19 cellular contexts compared by ENCODE assay signal in the genomic region with DNA sequence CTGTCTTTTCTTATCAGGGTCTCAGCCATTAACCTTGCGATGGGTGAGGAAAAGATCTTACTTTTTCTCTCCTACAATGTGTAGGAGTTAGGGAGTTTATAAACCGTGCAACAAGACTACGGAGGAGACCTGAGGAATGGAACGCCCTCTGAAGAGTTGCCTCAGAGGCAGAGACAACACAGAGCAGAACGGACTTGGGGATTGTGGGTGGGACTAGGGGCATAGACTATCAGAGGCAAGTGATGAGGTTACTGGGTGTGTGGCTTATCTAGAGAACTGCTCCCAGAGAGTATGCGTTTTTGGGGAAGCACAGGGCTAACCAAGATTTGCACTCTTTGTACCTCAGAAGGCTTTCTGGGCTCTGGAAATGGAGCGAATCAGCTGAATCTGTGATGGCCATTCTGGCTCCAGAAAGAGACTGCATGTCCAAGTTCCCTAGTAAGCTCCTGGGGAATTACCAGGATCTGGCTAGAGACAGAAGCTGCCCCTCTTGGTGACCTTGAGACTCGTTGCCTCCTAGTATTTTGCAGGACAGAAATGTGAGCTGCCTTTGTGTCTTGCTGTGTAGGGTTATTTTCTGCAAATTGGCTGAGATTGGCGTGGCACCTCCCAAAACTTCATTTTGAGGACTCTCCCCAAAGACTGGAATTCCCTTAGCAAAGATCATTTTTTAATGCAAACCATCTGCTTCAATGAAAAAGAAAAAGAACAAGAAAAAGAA.
DNase-seq lines count a peak whose midpoint lies in the region; ATAC-seq lines count a peak whose summit lies in the region.
"Had no signal": no experiment of that assay in that cellular context is flagged by ENCODE, and none has a peak within 500 bp of the region (broad histone marks: within the 10 kb centered on the region; RNA-seq: fewer than 3 reads in every experiment).

No MANE protein-coding gene starts in this region.

- H3K4ac ChIP-seq in neuronal stem cell (ENCODE audit: low read length), result no peak overlapping the region

- H3K4me1 ChIP-seq in neuronal stem cell (ENCODE audit: control insufficient read depth in 2 of 2, insufficient read depth in 1 of 2, low read depth in 1 of 2, low read length in 2 of 2), result peaks cover 5 to 7% of the 10 kb centered on the region in 2 donors
- no peaks in the 10 kb centered on the region for H3K4me1 ChIP-seq in effector memory CD4-positive, alpha-beta T cell (ENCODE audit: control insufficient read depth, insufficient read depth, low read length, poor library complexity, severe bottlenecking)

- H2BK15ac ChIP-seq in neuronal stem cell (ENCODE audit: low read length), result no peak overlapping the region

- no peaks in the 10 kb centered on the region for H3K36me3 ChIP-seq in neuronal stem cell (replicated peaks in 1 of 2; ENCODE audit: control insufficient read depth in 2 of 2, insufficient read depth in 2 of 2, low read length in 2 of 2)
- H3K36me3 ChIP-seq in effector memory CD4-positive, alpha-beta T cell (ENCODE audit: control insufficient read depth, insufficient read depth, low read length), result no peaks in the 10 kb centered on the region
- H3K36me3 ChIP-seq: MG63 had no signal

- H3K9ac ChIP-seq in neuronal stem cell (ENCODE audit: low read depth, low read length, poor library complexity), result no peak overlapping the region

- H3K18ac ChIP-seq in neuronal stem cell (ENCODE audit: low read length), result no peak overlapping the region

- H4K8ac ChIP-seq in neuronal stem cell (ENCODE audit: low read depth, low read length), result no peak overlapping the region

- H4K91ac ChIP-seq in neuronal stem cell (ENCODE audit: low read depth, low read length, poor library complexity), result no peak overlapping the region

- H3K4me2 ChIP-seq in neuronal stem cell (ENCODE audit: insufficient read depth, low read length, poor library complexity, severe bottlenecking), result no peak overlapping the region

- H3K23ac ChIP-seq in neuronal stem cell (ENCODE audit: low read depth, low read length, poor library complexity), result no peak overlapping the region

- no peak overlapping the region for H3K4me3 ChIP-seq in neuronal stem cell (ENCODE audit: low read length in 2 of 2)
- H3K4me3 ChIP-seq in effector memory CD4-positive, alpha-beta T cell (ENCODE audit: insufficient read depth, low read depth, low read length, poor library complexity, severe bottlenecking), result no peak overlapping the region
- H3K4me3 ChIP-seq: MG63 had no signal

- H3K27ac ChIP-seq in neuronal stem cell (replicated peaks; ENCODE audit: low read length), result no peak overlapping the region
- no peak overlapping the region for H3K27ac ChIP-seq in effector memory CD4-positive, alpha-beta T cell (ENCODE audit: insufficient read depth, low read length, poor library complexity, severe bottlenecking)

- H2BK120ac ChIP-seq in neuronal stem cell (ENCODE audit: low read depth, low read length), result no peak overlapping the region

- no peak overlapping the region for H2BK5ac ChIP-seq in neuronal stem cell (ENCODE audit: low read length)

- DNase-seq in Right ventricle myocardium superior (no peak), cardiac septum (ENCODE audit: low spot score) (no peak), islet precursor cell (peak; percentile 42), neuronal stem cell (ENCODE audit: low spot score) (no peak), NCI-H2171 treated with DMSO at 0.1 percent for 48 hours (lab: John Stamatoyannopoulos, UW) (no peak)
- DNase-seq in effector memory CD4-positive, alpha-beta T cell, result no peak
- DNase-seq: 8988T; AML-193; C1 segment of cervical spinal cord; CD8-positive, alpha-beta T cell; GDM1; MG63; NCI-H1417; NCI-H1694 treated with DMSO at 0.1 percent for 48 hours; NCI-H446 treated with DMSO at 0.1 percent for 48 hours; NCI-H526 treated with DMSO at 0.1 percent for 48 hours; OCI-M1 had no signal

- WGBS in neuronal stem cell (ENCODE audit: extremely low coverage in 2 of 2, insufficient read length in 2 of 2, insufficient replicate concordance in 1 of 2), 2 donors, result no CpG with 5 or more reads among the region's 9 CpGs

- no peak overlapping the region for H3K14ac ChIP-seq in neuronal stem cell (ENCODE audit: low read length)

- H3K27me3 ChIP-seq in neuronal stem cell (ENCODE audit: control insufficient read depth in 3 of 3, insufficient read depth in 3 of 3, low read depth in 1 of 3, low read length in 3 of 3), result no peaks in the 10 kb centered on the region
- no peaks in the 10 kb centered on the region for H3K27me3 ChIP-seq in effector memory CD4-positive, alpha-beta T cell (replicated peaks; ENCODE audit: control insufficient read depth, insufficient read depth, low read length, poor library complexity, severe bottlenecking)
- H3K27me3 ChIP-seq: MG63 had no signal

- H2AFZ ChIP-seq in neuronal stem cell (ENCODE audit: low read length), result peak overlapping the region; percentile 3

- intact Hi-C loops in Right ventricle myocardium superior (cut with DNase I) (no loop called here), cardiac septum (cut with DNase I) (no loop called here)

- no peak overlapping the region for H2AK5ac ChIP-seq in neuronal stem cell (ENCODE audit: low read depth, low read length)

- H2BK12ac ChIP-seq in neuronal stem cell (ENCODE audit: low read length), result no peak overlapping the region

- no peaks in the 10 kb centered on the region for H3K9me3 ChIP-seq in neuronal stem cell (replicated peaks in 1 of 2; ENCODE audit: control insufficient read depth in 2 of 2, insufficient read depth in 1 of 2, low read depth in 1 of 2, low read length in 2 of 2)
- H3K9me3 ChIP-seq in effector memory CD4-positive, alpha-beta T cell (ENCODE audit: control insufficient read depth, low read length), result no peaks in the 10 kb centered on the region
- H3K9me3 ChIP-seq: MG63 had no signal

- ATAC-seq in Right ventricle myocardium superior (ENCODE audit: poor library complexity) (peak; percentile 80), GM19035 (IDR thresholded peaks at IDR 0.05; ENCODE audit: unreplicated experiment) (no peak), HG03460 (IDR thresholded peaks at IDR 0.05; ENCODE audit: unreplicated experiment) (no peak)
- ATAC-seq: CD8-positive, alpha-beta T cell had no signal

- H3K79me1 ChIP-seq in neuronal stem cell (ENCODE audit: low read depth, low read length), result no peaks in the 10 kb centered on the region
